ENCODE assay signal across 8 cellular contexts in the genomic region with DNA sequence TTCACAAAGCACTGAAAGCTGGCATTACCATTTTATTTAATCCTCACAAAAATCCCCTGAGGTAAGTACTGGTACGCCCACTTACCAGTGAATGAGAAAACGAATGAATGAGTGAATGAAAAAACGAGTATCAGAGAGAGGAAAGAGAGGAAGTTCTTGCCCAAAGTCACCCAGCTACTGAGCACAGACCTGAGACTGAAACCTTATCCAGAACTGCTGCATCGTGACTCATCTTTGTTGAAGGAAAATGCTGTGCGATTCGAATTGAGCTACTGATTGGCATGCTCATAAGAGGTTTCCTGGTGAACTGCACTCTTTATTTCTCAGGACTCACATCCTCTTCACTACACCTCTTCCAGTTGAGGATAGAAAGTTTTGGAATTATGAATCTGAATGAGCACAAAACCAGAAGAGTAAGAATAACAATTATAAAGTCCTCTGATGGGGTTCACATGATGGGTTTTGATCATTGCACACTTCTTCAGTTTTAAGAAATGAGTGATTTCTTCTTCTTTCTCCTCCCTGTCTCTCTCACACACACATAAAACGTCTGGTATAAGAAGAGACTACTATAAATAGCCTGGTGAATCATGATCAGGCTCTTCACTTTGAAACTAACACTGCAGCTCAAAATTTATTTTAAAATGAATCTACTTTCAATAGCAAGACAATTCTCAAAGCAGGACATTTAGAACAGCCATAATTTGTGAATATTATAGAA. TPM values are rescaled to one million over a fixed set of nuclear protein-coding genes. Genes with fewer than 3 reads are reported as not detected.
DNase-seq lines count a peak whose midpoint lies in the region; ATAC-seq and TF ChIP-seq lines count a peak whose summit lies in the region.

No MANE protein-coding gene starts in this region.

- H3K36me3 ChIP-seq in SJCRH30 (no peaks in the 10 kb centered on the region), urinary bladder (ENCODE audit: insufficient read depth) (no peaks in the 10 kb centered on the region)

- no peak overlapping the region for H3K27ac Mint-ChIP-seq in Calu3 (ENCODE audit: unreplicated experiment)

- WGBS in urinary bladder, result 27% methylated on average over 7 of the region's 7 CpGs

- no TSS peak for BruUV-seq in Calu3 (replicated peaks; lab: Mats Ljungman, UMichigan)

- DNase-seq in NCI-H2196 (lab: John Stamatoyannopoulos, UW; ENCODE audit: unreplicated experiment) (peak; percentile 14), NCI-H2196 treated with DMSO at 0.1 percent for 48 hours (lab: John Stamatoyannopoulos, UW; ENCODE audit: unreplicated experiment) (no peak), SJCRH30 (peak; percentile 12 to 47), fibroblast of pulmonary artery (ENCODE audit: low read depth) (peak; percentile 56), Calu3 (no peak)

- no peak overlapping the region for H3K4me3 ChIP-seq in SJCRH30
- H3K4me3 ChIP-seq in fibroblast of pulmonary artery (replicated peaks; ENCODE audit: low read depth, low read length), result no peak overlapping the region
- H3K4me3 ChIP-seq in urinary bladder (ENCODE audit: low read depth, low read length), result no peak overlapping the region

- no peaks in the 10 kb centered on the region for H3K9me3 Mint-ChIP-seq in Calu3 (ENCODE audit: low read depth, unreplicated experiment)

- H3K36me3 Mint-ChIP-seq in Calu3 (ENCODE audit: insufficient read depth, unreplicated experiment), result no peaks in the 10 kb centered on the region

- intact Hi-C loops in Calu3 (cut with micrococcal nuclease; ENCODE audit: unreplicated experiment), result loop anchor here (10.0 kb wide), 1 partner anchor 105 kb away; no protein-coding TSS in a partner anchor

- H3K27me3 Mint-ChIP-seq in Calu3 (ENCODE audit: unreplicated experiment), result no peaks in the 10 kb centered on the region

- no peaks in the 10 kb centered on the region for H3K9me3 ChIP-seq in SJCRH30 (replicated peaks)

- H3K27ac ChIP-seq in SJCRH30 (no peak overlapping the region), urinary bladder (ENCODE audit: low read depth) (peak overlapping the region; percentile 4)

- peaks cover 9% of the 10 kb centered on the region; the same call in 1 of the 2 replicates for H3K4me1 ChIP-seq in SJCRH30
- H3K4me1 ChIP-seq in urinary bladder (ENCODE audit: insufficient read depth), result no peaks in the 10 kb centered on the region

- H3K27me3 ChIP-seq in SJCRH30, result no peaks in the 10 kb centered on the region

- H3K4me3 Mint-ChIP-seq in Calu3 (ENCODE audit: low read depth, unreplicated experiment), result no peak overlapping the region

- no peak for TF ChIP-seq CTCF in fibroblast of pulmonary artery (IDR thresholded peaks at IDR 0.05; ENCODE audit: low read length, missing control alignments)
- no peak for TF ChIP-seq CTCF in Calu3 (IDR thresholded peaks at IDR 0.05; ENCODE audit: unreplicated experiment)

- ATAC-seq in HG03045 (IDR thresholded peaks at IDR 0.05; ENCODE audit: unreplicated experiment) (peak; percentile 30), GM18861 (IDR thresholded peaks at IDR 0.05; ENCODE audit: unreplicated experiment) (no peak)

- CTCF ChIA-PET in Calu3 (lab: Charles Lee), result interaction anchor here (1.2 kb wide), 1 partner anchor 127 kb away, joined by 3 read pairs; no protein-coding TSS in a partner anchor

- H3K4me1 Mint-ChIP-seq in Calu3 (ENCODE audit: low read depth, unreplicated experiment), result no peaks in the 10 kb centered on the region

RNA-seq across cellular contexts. Expression of a gene that starts 32.1 kb away (rescaled TPM):
- not detected in 2 replicates for total RNA-seq in SJCRH30 (2014; rRNA removed; shearing (Covaris generic))
- total RNA-seq in urinary bladder (6.0 TPM), Calu3 (2022) (not detected in 2 replicates)
- 0.32 TPM for polyA plus RNA-seq in urinary bladder

Comparison
In these comparisons a context has a peak if more than half of its experiments do, and no peak if none do; other contexts are left out.
1. DNase-seq: peak in NCI-H2196 (single experiment), SJCRH30 (2 of 2) and fibroblast of pulmonary artery (single experiment); none in NCI-H2196 treated with DMSO at 0.1 percent for 48 hours (single experiment) and Calu3 (single experiment).